ENCODE assay signal across 1 cellular context in the genomic region with DNA sequence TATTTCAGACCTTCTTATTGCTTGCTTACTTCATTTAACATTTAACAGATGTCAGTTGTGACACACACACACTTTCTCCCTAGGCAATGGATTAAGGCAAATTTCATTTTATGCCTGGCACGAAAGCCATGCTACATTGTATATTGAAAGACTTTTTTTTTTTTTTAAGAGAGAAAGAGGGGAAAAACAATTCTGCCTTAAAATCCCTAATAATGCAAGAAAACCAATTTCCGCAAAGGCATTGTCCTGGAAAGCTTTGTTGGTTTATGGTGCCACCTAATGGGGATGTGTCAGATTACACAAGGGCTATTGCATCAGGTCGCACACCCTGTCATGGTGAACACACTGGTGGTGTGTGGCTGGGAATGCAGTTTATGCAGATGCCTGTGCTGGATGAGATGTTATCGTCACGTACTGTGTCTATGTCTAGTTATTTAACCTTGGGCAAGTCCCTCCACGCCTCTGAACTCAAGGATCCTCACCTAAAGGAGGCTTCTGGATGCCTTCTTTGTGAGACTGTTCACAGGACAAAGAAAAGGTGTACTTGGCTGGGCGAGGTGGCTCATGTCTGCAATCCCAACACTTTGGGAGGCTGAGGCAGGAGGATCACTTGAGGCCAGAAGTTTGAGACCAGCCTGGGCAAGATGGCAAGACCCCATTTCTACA.
TF ChIP-seq lines count a peak whose summit lies in the region.

No MANE protein-coding gene starts in this region.

TF ChIP-seq in K562, 482 proteins besides CTCF, POLR2A, EP300 and RAD21 (continued from another document and continues in another):
- TF ChIP-seq, protein P1, sequence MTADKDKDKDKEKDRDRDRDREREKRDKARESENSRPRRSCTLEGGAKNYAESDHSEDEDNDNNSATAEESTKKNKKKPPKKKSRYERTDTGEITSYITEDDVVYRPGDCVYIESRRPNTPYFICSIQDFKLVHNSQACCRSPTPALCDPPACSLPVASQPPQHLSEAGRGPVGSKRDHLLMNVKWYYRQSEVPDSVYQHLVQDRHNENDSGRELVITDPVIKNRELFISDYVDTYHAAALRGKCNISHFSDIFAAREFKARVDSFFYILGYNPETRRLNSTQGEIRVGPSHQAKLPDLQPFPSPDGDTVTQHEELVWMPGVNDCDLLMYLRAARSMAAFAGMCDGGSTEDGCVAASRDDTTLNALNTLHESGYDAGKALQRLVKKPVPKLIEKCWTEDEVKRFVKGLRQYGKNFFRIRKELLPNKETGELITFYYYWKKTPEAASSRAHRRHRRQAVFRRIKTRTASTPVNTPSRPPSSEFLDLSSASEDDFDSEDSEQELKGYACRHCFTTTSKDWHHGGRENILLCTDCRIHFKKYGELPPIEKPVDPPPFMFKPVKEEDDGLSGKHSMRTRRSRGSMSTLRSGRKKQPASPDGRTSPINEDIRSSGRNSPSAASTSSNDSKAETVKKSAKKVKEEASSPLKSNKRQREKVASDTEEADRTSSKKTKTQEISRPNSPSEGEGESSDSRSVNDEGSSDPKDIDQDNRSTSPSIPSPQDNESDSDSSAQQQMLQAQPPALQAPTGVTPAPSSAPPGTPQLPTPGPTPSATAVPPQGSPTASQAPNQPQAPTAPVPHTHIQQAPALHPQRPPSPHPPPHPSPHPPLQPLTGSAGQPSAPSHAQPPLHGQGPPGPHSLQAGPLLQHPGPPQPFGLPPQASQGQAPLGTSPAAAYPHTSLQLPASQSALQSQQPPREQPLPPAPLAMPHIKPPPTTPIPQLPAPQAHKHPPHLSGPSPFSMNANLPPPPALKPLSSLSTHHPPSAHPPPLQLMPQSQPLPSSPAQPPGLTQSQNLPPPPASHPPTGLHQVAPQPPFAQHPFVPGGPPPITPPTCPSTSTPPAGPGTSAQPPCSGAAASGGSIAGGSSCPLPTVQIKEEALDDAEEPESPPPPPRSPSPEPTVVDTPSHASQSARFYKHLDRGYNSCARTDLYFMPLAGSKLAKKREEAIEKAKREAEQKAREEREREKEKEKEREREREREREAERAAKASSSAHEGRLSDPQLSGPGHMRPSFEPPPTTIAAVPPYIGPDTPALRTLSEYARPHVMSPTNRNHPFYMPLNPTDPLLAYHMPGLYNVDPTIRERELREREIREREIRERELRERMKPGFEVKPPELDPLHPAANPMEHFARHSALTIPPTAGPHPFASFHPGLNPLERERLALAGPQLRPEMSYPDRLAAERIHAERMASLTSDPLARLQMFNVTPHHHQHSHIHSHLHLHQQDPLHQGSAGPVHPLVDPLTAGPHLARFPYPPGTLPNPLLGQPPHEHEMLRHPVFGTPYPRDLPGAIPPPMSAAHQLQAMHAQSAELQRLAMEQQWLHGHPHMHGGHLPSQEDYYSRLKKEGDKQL (CRISPR knock-in tag; IDR thresholded peaks at IDR 0.05; ENCODE audit: borderline replicate concordance) = no peak
- no peak for TF ChIP-seq ZNF764 (CRISPR knock-in tag; IDR thresholded peaks at IDR 0.05; ENCODE audit: low read depth)
- TF ChIP-seq MBD2 (IDR thresholded peaks at IDR 0.05; ENCODE audit: borderline replicate concordance, low read depth) = no peak
- no peak for TF ChIP-seq RBM14 (IDR thresholded peaks at IDR 0.05; ENCODE audit: borderline replicate concordance, insufficient read depth, low read depth, low read length)
- no peak for TF ChIP-seq CBX1 (IDR thresholded peaks at IDR 0.05; ENCODE audit: low read depth)
- TF ChIP-seq POLR2B (IDR thresholded peaks at IDR 0.05; ENCODE audit: low read depth, partially characterized antibody) = no peak
- TF ChIP-seq TAL1 (IDR thresholded peaks at IDR 0.05) = no peak
- TF ChIP-seq HNRNPLL (IDR thresholded peaks at IDR 0.05; ENCODE audit: low read depth, low read length, poor library complexity, severe bottlenecking) = no peak
- TF ChIP-seq ZNF589 (CRISPR knock-in tag; IDR thresholded peaks at IDR 0.05; ENCODE audit: low read depth) = no peak
- TF ChIP-seq CAMTA2 (CRISPR knock-in tag; conservative IDR thresholded peaks at IDR 0.05) = no peak
- TF ChIP-seq, protein P2, sequence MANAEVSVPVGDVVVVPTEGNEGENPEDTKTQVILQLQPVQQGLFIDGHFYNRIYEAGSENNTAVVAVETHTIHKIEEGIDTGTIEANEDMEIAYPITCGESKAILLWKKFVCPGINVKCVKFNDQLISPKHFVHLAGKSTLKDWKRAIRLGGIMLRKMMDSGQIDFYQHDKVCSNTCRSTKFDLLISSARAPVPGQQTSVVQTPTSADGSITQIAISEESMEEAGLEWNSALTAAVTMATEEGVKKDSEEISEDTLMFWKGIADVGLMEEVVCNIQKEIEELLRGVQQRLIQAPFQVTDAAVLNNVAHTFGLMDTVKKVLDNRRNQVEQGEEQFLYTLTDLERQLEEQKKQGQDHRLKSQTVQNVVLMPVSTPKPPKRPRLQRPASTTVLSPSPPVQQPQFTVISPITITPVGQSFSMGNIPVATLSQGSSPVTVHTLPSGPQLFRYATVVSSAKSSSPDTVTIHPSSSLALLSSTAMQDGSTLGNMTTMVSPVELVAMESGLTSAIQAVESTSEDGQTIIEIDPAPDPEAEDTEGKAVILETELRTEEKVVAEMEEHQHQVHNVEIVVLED (CRISPR knock-in tag; IDR thresholded peaks at IDR 0.05) = no peak
- TF ChIP-seq SMARCA5 (IDR thresholded peaks at IDR 0.05) = no peak
- no peak for TF ChIP-seq ZNF174 (CRISPR knock-in tag; IDR thresholded peaks at IDR 0.05)
- TF ChIP-seq ADNP (tag; IDR thresholded peaks at IDR 0.05) = no peak
- TF ChIP-seq, protein P3, sequence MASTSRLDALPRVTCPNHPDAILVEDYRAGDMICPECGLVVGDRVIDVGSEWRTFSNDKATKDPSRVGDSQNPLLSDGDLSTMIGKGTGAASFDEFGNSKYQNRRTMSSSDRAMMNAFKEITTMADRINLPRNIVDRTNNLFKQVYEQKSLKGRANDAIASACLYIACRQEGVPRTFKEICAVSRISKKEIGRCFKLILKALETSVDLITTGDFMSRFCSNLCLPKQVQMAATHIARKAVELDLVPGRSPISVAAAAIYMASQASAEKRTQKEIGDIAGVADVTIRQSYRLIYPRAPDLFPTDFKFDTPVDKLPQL (IDR thresholded peaks at IDR 0.05; ENCODE audit: extremely low read depth, insufficient read length) = no peak
- TF ChIP-seq NR4A1 (CRISPR knock-in tag; IDR thresholded peaks at IDR 0.05) = no peak
- TF ChIP-seq NR4A1 (tag; IDR thresholded peaks at IDR 0.05) = peak; percentile 85
- TF ChIP-seq, protein P4, sequence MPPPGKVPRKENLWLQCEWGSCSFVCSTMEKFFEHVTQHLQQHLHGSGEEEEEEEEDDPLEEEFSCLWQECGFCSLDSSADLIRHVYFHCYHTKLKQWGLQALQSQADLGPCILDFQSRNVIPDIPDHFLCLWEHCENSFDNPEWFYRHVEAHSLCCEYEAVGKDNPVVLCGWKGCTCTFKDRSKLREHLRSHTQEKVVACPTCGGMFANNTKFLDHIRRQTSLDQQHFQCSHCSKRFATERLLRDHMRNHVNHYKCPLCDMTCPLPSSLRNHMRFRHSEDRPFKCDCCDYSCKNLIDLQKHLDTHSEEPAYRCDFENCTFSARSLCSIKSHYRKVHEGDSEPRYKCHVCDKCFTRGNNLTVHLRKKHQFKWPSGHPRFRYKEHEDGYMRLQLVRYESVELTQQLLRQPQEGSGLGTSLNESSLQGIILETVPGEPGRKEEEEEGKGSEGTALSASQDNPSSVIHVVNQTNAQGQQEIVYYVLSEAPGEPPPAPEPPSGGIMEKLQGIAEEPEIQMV (tag; conservative IDR thresholded peaks at IDR 0.05; ENCODE audit: low read depth) = no peak
- TF ChIP-seq, protein P5, sequence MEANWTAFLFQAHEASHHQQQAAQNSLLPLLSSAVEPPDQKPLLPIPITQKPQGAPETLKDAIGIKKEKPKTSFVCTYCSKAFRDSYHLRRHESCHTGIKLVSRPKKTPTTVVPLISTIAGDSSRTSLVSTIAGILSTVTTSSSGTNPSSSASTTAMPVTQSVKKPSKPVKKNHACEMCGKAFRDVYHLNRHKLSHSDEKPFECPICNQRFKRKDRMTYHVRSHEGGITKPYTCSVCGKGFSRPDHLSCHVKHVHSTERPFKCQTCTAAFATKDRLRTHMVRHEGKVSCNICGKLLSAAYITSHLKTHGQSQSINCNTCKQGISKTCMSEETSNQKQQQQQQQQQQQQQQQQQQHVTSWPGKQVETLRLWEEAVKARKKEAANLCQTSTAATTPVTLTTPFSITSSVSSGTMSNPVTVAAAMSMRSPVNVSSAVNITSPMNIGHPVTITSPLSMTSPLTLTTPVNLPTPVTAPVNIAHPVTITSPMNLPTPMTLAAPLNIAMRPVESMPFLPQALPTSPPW (CRISPR knock-in tag; IDR thresholded peaks at IDR 0.05) = no peak
- TF ChIP-seq MCM2 (IDR thresholded peaks at IDR 0.05; ENCODE audit: low read depth) = no peak; the same call in 1 of the 2 replicates
- TF ChIP-seq, protein P6, sequence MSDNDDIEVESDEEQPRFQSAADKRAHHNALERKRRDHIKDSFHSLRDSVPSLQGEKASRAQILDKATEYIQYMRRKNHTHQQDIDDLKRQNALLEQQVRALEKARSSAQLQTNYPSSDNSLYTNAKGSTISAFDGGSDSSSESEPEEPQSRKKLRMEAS (CRISPR knock-in tag; IDR thresholded peaks at IDR 0.05) = no peak
- TF ChIP-seq, protein P7, sequence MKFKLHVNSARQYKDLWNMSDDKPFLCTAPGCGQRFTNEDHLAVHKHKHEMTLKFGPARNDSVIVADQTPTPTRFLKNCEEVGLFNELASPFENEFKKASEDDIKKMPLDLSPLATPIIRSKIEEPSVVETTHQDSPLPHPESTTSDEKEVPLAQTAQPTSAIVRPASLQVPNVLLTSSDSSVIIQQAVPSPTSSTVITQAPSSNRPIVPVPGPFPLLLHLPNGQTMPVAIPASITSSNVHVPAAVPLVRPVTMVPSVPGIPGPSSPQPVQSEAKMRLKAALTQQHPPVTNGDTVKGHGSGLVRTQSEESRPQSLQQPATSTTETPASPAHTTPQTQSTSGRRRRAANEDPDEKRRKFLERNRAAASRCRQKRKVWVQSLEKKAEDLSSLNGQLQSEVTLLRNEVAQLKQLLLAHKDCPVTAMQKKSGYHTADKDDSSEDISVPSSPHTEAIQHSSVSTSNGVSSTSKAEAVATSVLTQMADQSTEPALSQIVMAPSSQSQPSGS (CRISPR knock-in tag; IDR thresholded peaks at IDR 0.05) = no peak
- no peak for TF ChIP-seq SMARCB1 (IDR thresholded peaks at IDR 0.05; ENCODE audit: insufficient read length, low read depth)
- TF ChIP-seq ZFP36 (IDR thresholded peaks at IDR 0.05; ENCODE audit: low read depth, low read length, partially characterized antibody) = no peak
- no peak for TF ChIP-seq E2F3 (CRISPR knock-in tag; IDR thresholded peaks at IDR 0.05)
- TF ChIP-seq ZNF444 (CRISPR knock-in tag; IDR thresholded peaks at IDR 0.05) = no peak
- TF ChIP-seq ARID2 (IDR thresholded peaks at IDR 0.05) = no peak
- TF ChIP-seq TAF9B (IDR thresholded peaks at IDR 0.05; ENCODE audit: partially characterized antibody) = peak; percentile 18
- no peak for TF ChIP-seq NONO (IDR thresholded peaks at IDR 0.05; ENCODE audit: low read depth in 2 of 2, low read length in 1 of 2)
- TF ChIP-seq CSDE1 (IDR thresholded peaks at IDR 0.05) = 0 out of 4 replicates have a peak, but pooled peaks of 1 of the 2 experiments have one; percentile 12
- TF ChIP-seq MTF1 (CRISPR knock-in tag; IDR thresholded peaks at IDR 0.05; ENCODE audit: borderline replicate concordance) = no peak
- TF ChIP-seq, protein P8, sequence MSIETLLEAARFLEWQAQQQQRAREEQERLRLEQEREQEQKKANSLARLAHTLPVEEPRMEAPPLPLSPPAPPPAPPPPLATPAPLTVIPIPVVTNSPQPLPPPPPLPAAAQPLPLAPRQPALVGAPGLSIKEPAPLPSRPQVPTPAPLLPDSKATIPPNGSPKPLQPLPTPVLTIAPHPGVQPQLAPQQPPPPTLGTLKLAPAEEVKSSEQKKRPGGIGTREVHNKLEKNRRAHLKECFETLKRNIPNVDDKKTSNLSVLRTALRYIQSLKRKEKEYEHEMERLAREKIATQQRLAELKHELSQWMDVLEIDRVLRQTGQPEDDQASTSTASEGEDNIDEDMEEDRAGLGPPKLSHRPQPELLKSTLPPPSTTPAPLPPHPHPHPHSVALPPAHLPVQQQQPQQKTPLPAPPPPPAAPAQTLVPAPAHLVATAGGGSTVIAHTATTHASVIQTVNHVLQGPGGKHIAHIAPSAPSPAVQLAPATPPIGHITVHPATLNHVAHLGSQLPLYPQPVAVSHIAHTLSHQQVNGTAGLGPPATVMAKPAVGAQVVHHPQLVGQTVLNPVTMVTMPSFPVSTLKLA (conservative IDR thresholded peaks at IDR 0.05) = peak; percentile 27 to 44; a peak in 3 of 4 replicates
- no peak for TF ChIP-seq SUPT5H (IDR thresholded peaks at IDR 0.05)
- TF ChIP-seq, protein P9, sequence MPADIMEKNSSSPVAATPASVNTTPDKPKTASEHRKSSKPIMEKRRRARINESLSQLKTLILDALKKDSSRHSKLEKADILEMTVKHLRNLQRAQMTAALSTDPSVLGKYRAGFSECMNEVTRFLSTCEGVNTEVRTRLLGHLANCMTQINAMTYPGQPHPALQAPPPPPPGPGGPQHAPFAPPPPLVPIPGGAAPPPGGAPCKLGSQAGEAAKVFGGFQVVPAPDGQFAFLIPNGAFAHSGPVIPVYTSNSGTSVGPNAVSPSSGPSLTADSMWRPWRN (IDR thresholded peaks at IDR 0.05; ENCODE audit: low read depth) = no peak
- no peak for TF ChIP-seq ZNF184 (CRISPR knock-in tag; IDR thresholded peaks at IDR 0.05)
- TF ChIP-seq, protein P10, sequence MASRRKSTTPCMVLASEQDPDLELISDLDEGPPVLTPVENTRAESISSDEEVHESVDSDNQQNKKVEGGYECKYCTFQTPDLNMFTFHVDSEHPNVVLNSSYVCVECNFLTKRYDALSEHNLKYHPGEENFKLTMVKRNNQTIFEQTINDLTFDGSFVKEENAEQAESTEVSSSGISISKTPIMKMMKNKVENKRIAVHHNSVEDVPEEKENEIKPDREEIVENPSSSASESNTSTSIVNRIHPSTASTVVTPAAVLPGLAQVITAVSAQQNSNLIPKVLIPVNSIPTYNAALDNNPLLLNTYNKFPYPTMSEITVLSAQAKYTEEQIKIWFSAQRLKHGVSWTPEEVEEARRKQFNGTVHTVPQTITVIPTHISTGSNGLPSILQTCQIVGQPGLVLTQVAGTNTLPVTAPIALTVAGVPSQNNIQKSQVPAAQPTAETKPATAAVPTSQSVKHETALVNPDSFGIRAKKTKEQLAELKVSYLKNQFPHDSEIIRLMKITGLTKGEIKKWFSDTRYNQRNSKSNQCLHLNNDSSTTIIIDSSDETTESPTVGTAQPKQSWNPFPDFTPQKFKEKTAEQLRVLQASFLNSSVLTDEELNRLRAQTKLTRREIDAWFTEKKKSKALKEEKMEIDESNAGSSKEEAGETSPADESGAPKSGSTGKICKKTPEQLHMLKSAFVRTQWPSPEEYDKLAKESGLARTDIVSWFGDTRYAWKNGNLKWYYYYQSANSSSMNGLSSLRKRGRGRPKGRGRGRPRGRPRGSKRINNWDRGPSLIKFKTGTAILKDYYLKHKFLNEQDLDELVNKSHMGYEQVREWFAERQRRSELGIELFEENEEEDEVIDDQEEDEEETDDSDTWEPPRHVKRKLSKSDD (conservative IDR thresholded peaks at IDR 0.05; ENCODE audit: low read length) = no peak
- TF ChIP-seq DMBX1 (CRISPR knock-in tag; IDR thresholded peaks at IDR 0.05; ENCODE audit: borderline replicate concordance) = no peak
- no peak for TF ChIP-seq RHOXF2B (CRISPR knock-in tag; conservative IDR thresholded peaks at IDR 0.05)
- TF ChIP-seq ESRRA (IDR thresholded peaks at IDR 0.05; ENCODE audit: borderline replicate concordance, low read depth) = peak; percentile 55; the same call in 1 of the 2 replicates
- TF ChIP-seq KLF13 (tag; IDR thresholded peaks at IDR 0.05; ENCODE audit: borderline replicate concordance, low read depth) = no peak
